In genomic region chr13:42525035-42525504, GRCh38 we compare ENCODE assay signal across 12 cellular contexts. TPM values are rescaled to one million over a fixed set of nuclear protein-coding genes. Genes with fewer than 3 reads are reported as not detected.
DNase-seq lines count a peak whose midpoint lies in the region; ATAC-seq, FAIRE-seq and TF ChIP-seq lines count a peak whose summit lies in the region.
"Had no signal": no experiment of that assay in that cellular context is flagged by ENCODE, and none has a peak within 500 bp of the region (broad histone marks: within the 10 kb centered on the region; RNA-seq: fewer than 3 reads in every experiment).

No MANE protein-coding gene starts in this region.

- H4K20me1 ChIP-seq in GM12878 (ENCODE audit: control insufficient read depth, insufficient read depth) = no peaks in the 10 kb centered on the region

- WGBS in GM12878 (ENCODE audit: insufficient coverage, insufficient replicate concordance, low lambda C conversion rate, missing lambda C conversion rate) = 54% methylated on average over 2 of the region's 2 CpGs
- 70% methylated on average over 2 of the region's 2 CpGs for WGBS in suprapubic skin

- peak; percentile 10 for ATAC-seq in HG02981 (IDR thresholded peaks at IDR 0.05; ENCODE audit: unreplicated experiment)
- ATAC-seq in GM12878 = no peak
- ATAC-seq in left lobe of liver = peak; percentile 83

- POLR2A ChIA-PET in GM12878 (lab: Charles Lee) = interaction anchor here (1.4 kb wide), 1 partner anchor 9 kb away, joined by 3 read pairs; no protein-coding TSS in a partner anchor

- FAIRE-seq in GM12878 (lab: Jason Lieb, UNC) (no peak), frontal cortex (lab: Jason Lieb, UNC) (no peak)

- CTCF ChIA-PET in GM12878 (lab: Yijun Ruan, JAX) = interaction anchor here (0.8 to 1.8 kb wide), 3 partner anchors 11 to 68 kb away, joined by 3 to 4 read pairs (median 4); no protein-coding TSS in a partner anchor

- intact Hi-C loops in GM12878 (cut with micrococcal nuclease; ENCODE audit: unreplicated experiment) = loop anchor here (2.0 kb wide), 1 partner anchor 24 kb away; no protein-coding TSS in a partner anchor

- no TSS peak for BruUV-seq in GM12878 (replicated peaks; lab: Mats Ljungman, UMichigan)

- H3K27me3 ChIP-seq in GM12878 (replicated peaks in 1 of 2; ENCODE audit: control insufficient read depth in 2 of 2, insufficient read depth in 2 of 2, low read length in 1 of 2) (no peaks in the 10 kb centered on the region), Peyer's patch (no peaks in the 10 kb centered on the region), suprapubic skin (no peaks in the 10 kb centered on the region)

- TF ChIP-seq EP300 in GM12878 (IDR thresholded peaks at IDR 0.05; ENCODE audit: borderline replicate concordance in 1 of 2, control insufficient read depth in 1 of 2, low read depth in 2 of 2, low read length in 2 of 2) = no peak
- TF ChIP-seq EP300 in suprapubic skin (IDR thresholded peaks at IDR 0.05) = no peak

- TF ChIP-seq POLR2A in GM12878 (IDR thresholded peaks at IDR 0.05; ENCODE audit: low read depth, low read length) (no peak), Peyer's patch (IDR thresholded peaks at IDR 0.05) (no peak), suprapubic skin (IDR thresholded peaks at IDR 0.05) (no peak)

- H3K4me3 ChIP-seq in GM12878 (no peak overlapping the region), Peyer's patch (peak overlapping the region in 1 of 4 donors; percentile 21), suprapubic skin (no peak overlapping the region)

- SMC1A ChIA-PET in GM12878 (lab: Charles Lee; ENCODE audit: uncharacterized antibody, unreplicated experiment) = interaction anchor here (0.7 to 2.0 kb wide), 13 partner anchors 9 to 228 kb away, joined by 3 to 6 read pairs (median 4); no protein-coding TSS in a partner anchor

- no peak overlapping the region for H3K9ac ChIP-seq in GM12878 (ENCODE audit: control insufficient read depth, insufficient read depth, low read length)

- TF ChIP-seq CTCF in GM12878 (IDR thresholded peaks at IDR 0.05 in 2 of 3, conservative IDR thresholded peaks at IDR 0.05 in 1 of 3; ENCODE audit: control insufficient read depth in 2 of 3, extremely low read depth in 1 of 3, insufficient read depth in 1 of 3, low read depth in 3 of 3, low read length in 3 of 3) (no peak), Peyer's patch (IDR thresholded peaks at IDR 0.05) (no peak), suprapubic skin (IDR thresholded peaks at IDR 0.05) (no peak)

- H3K9me3 ChIP-seq in GM12878 (replicated peaks; ENCODE audit: control insufficient read depth, insufficient read depth, low read length) (no peaks in the 10 kb centered on the region; the same call in 2 of the 3 replicates), Peyer's patch (no peaks in the 10 kb centered on the region), suprapubic skin (no peaks in the 10 kb centered on the region)

- no peak overlapping the region for H2AFZ ChIP-seq in GM12878 (ENCODE audit: control insufficient read depth, low read depth, low read length)

- no peak for TF ChIP-seq RAD21 in GM12878 (IDR thresholded peaks at IDR 0.05; ENCODE audit: insufficient read depth, low read depth, low read length)

- RAD21 ChIA-PET in GM12878 (lab: Charles Lee; ENCODE audit: unreplicated experiment) = interaction anchor here (0.6 to 1.0 kb wide), 3 partner anchors 191 to 289 kb away, joined by 3 read pairs; no protein-coding TSS in a partner anchor

- H3K4me1 ChIP-seq in GM12878 (ENCODE audit: control insufficient read depth, insufficient read depth, low read length) (peaks cover 13% of the 10 kb centered on the region), Peyer's patch (peaks cover 0 to 12% (median 0%) of the 10 kb centered on the region in 4 donors), suprapubic skin (no peaks in the 10 kb centered on the region)

- in situ Hi-C loops in GM12878 (cut with MboI) = no loop called here

- H3K4me2 ChIP-seq in GM12878 (ENCODE audit: control insufficient read depth, insufficient read depth) = no peak overlapping the region

- DNase-seq in EH (ENCODE audit: low read depth) = peak; percentile 18
- DNase-seq in GM12878 (ENCODE audit: low read depth, low spot score) = no peak
- peak; percentile 62 for DNase-seq in left lobe of liver (ENCODE audit: low spot score)
- DNase-seq in Peyer's patch = no peak
- DNase-seq in Ammon's horn (ENCODE audit: low spot score) = no peak
- DNase-seq in frontal cortex (ENCODE audit: low spot score in 2 of 2) = no peak
- no peak for DNase-seq in suprapubic skin (ENCODE audit: low spot score in 2 of 2)
- DNase-seq: activated CD4-positive, alpha-beta memory T cell treated with anti-CD3 and anti-CD28 coated beads for 36 hours; amygdala; glutamatergic neuron had no signal

- H3K79me2 ChIP-seq in GM12878 (ENCODE audit: control insufficient read depth, insufficient read depth, low read length) = no peaks in the 10 kb centered on the region

- H3K27ac ChIP-seq in GM12878 (ENCODE audit: control insufficient read depth, insufficient read depth) = peak overlapping the region; percentile 24; the same call in 1 of the 2 replicates
- H3K27ac ChIP-seq in Peyer's patch = peak overlapping the region in 2 of 4 donors; percentile 50 to 83
- H3K27ac ChIP-seq in suprapubic skin = no peak overlapping the region

- no peaks in the 10 kb centered on the region for H3K36me3 ChIP-seq in GM12878 (ENCODE audit: control insufficient read depth in 2 of 2, insufficient read depth in 2 of 2, low read length in 1 of 2)
- no peaks in the 10 kb centered on the region for H3K36me3 ChIP-seq in Peyer's patch
- no peaks in the 10 kb centered on the region for H3K36me3 ChIP-seq in suprapubic skin

TF ChIP-seq in GM12878, 131 proteins besides CTCF, POLR2A, EP300 and RAD21 (continues in another document):
- TF ChIP-seq IRF5 (IDR thresholded peaks at IDR 0.05; ENCODE audit: borderline replicate concordance) (no peak), SRF (IDR thresholded peaks at IDR 0.05; ENCODE audit: low read depth in 2 of 2, low read length in 2 of 2) (no peak), RAD51 (IDR thresholded peaks at IDR 0.05) (no peak), BCL3 (IDR thresholded peaks at IDR 0.05; ENCODE audit: borderline replicate concordance, insufficient read depth, low read depth, low read length, poor library complexity, severe bottlenecking) (no peak), SREBF2 (IDR thresholded peaks at IDR 0.05; ENCODE audit: low read length) (no peak), E2F4 (IDR thresholded peaks at IDR 0.05; ENCODE audit: low read depth, low read length) (no peak), MXI1 (IDR thresholded peaks at IDR 0.05; ENCODE audit: low read depth, low read length) (no peak), YBX1 (IDR thresholded peaks at IDR 0.05) (no peak)

RNA-seq across cellular contexts. Expression of gene TNFSF11, which starts 48.9 kb away (rescaled TPM):
- 0.33 and 1.0 TPM in 2 replicates for total RNA-seq in GM12878 (2013; cell fraction: nucleolus; rRNA removed)
- total RNA-seq in GM12878 (2014; rRNA removed) (11.9 and 15.7 TPM in 2 replicates), GM12878 (2014; rRNA removed; fragmentation: Illumina TruSeq; extraction: Trizol) (13.2 and 14.8 TPM in 2 replicates), GM12878 (2021) (14.2 and 14.7 TPM in 2 replicates), left lobe of liver (0.38 TPM), Peyer's patch (1 to 10 TPM in 1 of 4 donors, under 1 TPM in 1, not detected in 2; 0.76 to 5.8 TPM), frontal cortex (0.41 TPM), suprapubic skin (under 1 TPM in 1 of 4 donors, not detected in 3; 0.62 TPM)
- 9.6 TPM for polyA plus RNA-seq in GM12878 (2011; ENCODE audit: low read depth)
- polyA plus RNA-seq in GM12878 (2011; rRNA removed) (0.86 and 1.2 TPM in 2 replicates), GM12878 (2014; fragmentation: Illumina TruSeq; extraction: Trizol) (13.2 and 23.1 TPM in 2 replicates), GM12878 (2014; fragmentation: Nextera tagmentation; extraction: Ambion mirVana) (1 to 10 TPM; 5.4 to 8.1 TPM), GM12878 (2014; rRNA removed) (13.4 and 13.8 TPM in 2 replicates), GM12878 (2016; fragmentation: Nextera tagmentation; extraction: Ambion mirVana) (1 to 10 TPM; 6.3 to 6.8 TPM)
- 0.27 and 0.38 TPM in 2 replicates for polyA plus RNA-seq in GM12878 (2011; cell fraction: cytosol; rRNA removed)
- 1.2 and 2.1 TPM in 2 replicates for polyA plus RNA-seq in GM12878 (2011; cell fraction: nucleus; rRNA removed)
- polyA plus RNA-seq in GM12878 (2012) = 9.4 and 9.9 TPM in 2 replicates
- polyA minus RNA-seq in GM12878 (2011; rRNA and poly(A)+ RNA removed) = 0.22 and 0.41 TPM in 2 replicates
- not detected in 2 replicates for polyA minus RNA-seq in GM12878 (2011; cell fraction: cytosol; rRNA and poly(A)+ RNA removed)
- 0.36 and 0.38 TPM in 2 replicates for polyA minus RNA-seq in GM12878 (2011; cell fraction: nucleus; rRNA and poly(A)+ RNA removed)
- polyA plus RNA-seq: BJ had no signal

Comparison
In these comparisons a context has a peak if more than half of its experiments do, and no peak if none do; other contexts are left out.
1. DNase-seq: peak in EH (single experiment) and left lobe of liver (single experiment); none in GM12878 (single experiment), Peyer's patch (0 of 3), Ammon's horn (single experiment), frontal cortex (0 of 2) and suprapubic skin (0 of 2).